In genomic region chr15:39583586-39584265, GRCh38 we compare ENCODE assay signal across 9 cellular contexts. TPM values are rescaled to one million over a fixed set of nuclear protein-coding genes. Genes with fewer than 3 reads are reported as not detected.
A peak's percentile ranks its signal among the peaks of the same experiment; 100 is the strongest.
DNase-seq lines count a peak whose midpoint lies in the region; ATAC-seq and TF ChIP-seq lines count a peak whose summit lies in the region.
"Had no signal": no experiment of that assay in that cellular context is flagged by ENCODE, and none has a peak within 500 bp of the region (broad histone marks: within the 10 kb centered on the region; RNA-seq: fewer than 3 reads in every experiment).

No MANE protein-coding gene starts in this region.

- DNase-seq in AG09319 (ENCODE audit: extremely low read depth, low read depth) (peak; percentile 63), HT-29 (ENCODE audit: low spot score) (peak; percentile 51), NCI-H1048 (lab: John Stamatoyannopoulos, UW) (no peak), NCI-H526 treated with DMSO at 0.1 percent for 48 hours (lab: John Stamatoyannopoulos, UW) (no peak), foreskin melanocyte (no peak)

- H3K27me3 Mint-ChIP-seq in brain, result peaks cover 46% of the 10 kb centered on the region

- no peaks in the 10 kb centered on the region for H3K9me3 ChIP-seq in muscle layer of duodenum (ENCODE audit: control insufficient read depth in 1 of 2, low read length in 2 of 2)
- H3K9me3 ChIP-seq: HAP-1 had no signal

- peak overlapping the region in 4 of 5 experiments; percentile 48 to 92 (median 79) for H3K4me3 Mint-ChIP-seq in brain

- no peak for ATAC-seq in GM19035 (IDR thresholded peaks at IDR 0.05; ENCODE audit: unreplicated experiment)

- no peaks in the 10 kb centered on the region for H3K27me3 ChIP-seq in muscle layer of duodenum (ENCODE audit: low read depth, low read length)

- peaks cover 0 to 12% of the 10 kb centered on the region in 2 donors for H3K4me1 ChIP-seq in muscle layer of duodenum (ENCODE audit: control insufficient read depth in 1 of 2, insufficient read depth in 2 of 2, low read length in 2 of 2)

- H3K27ac Mint-ChIP-seq in brain, result peak overlapping the region in 1 of 5 experiments; percentile 40

- peak overlapping the region; percentile 91 for H3K27ac ChIP-seq in muscle layer of duodenum (ENCODE audit: low read length)

- H3K9me3 Mint-ChIP-seq in brain, result peaks cover 0 to 3% (median 0%) of the 10 kb centered on the region in 5 experiments

- H3K36me3 Mint-ChIP-seq in brain, result peaks cover 21% of the 10 kb centered on the region

- H3K4me1 Mint-ChIP-seq in brain, result peaks cover 51% of the 10 kb centered on the region

- TF ChIP-seq CTCF in AG09319 (IDR thresholded peaks at IDR 0.05; ENCODE audit: low read depth, low read length) (peak; percentile 39), brain (conservative IDR thresholded peaks at IDR 0.05) (peak; percentile 36 to 37)

- H3K4me3 ChIP-seq in muscle layer of duodenum (ENCODE audit: low read depth in 1 of 2, low read length in 2 of 2), result peak overlapping the region; percentile 62 to 84
- H3K4me3 ChIP-seq: HAP-1 had no signal

- H3K36me3 ChIP-seq in muscle layer of duodenum (ENCODE audit: control insufficient read depth in 1 of 2, insufficient read depth in 2 of 2, low read length in 2 of 2), result peaks cover 62 to 82% of the 10 kb centered on the region in 2 donors

RNA-seq across cellular contexts. Expression of gene THBS1, which starts 2.8 kb away (rescaled TPM):
- 5.6 and 12.5 TPM in 2 replicates for total RNA-seq in HT-29 (2014; rRNA removed; shearing (Covaris generic))
- polyA plus RNA-seq in brain (ENCODE audit: insufficient read depth, low read depth, low replicate concordance), result 0.92 TPM

Comparison
In these comparisons a context has a peak if more than half of its experiments do, and no peak if none do; other contexts are left out.
1. DNase-seq: peak in AG09319 (single experiment) and HT-29 (single experiment); none in NCI-H1048 (single experiment), NCI-H526 treated with DMSO at 0.1 percent for 48 hours (single experiment) and foreskin melanocyte (single experiment).